ENCODE assay signal across 13 cellular contexts in the genomic region with DNA sequence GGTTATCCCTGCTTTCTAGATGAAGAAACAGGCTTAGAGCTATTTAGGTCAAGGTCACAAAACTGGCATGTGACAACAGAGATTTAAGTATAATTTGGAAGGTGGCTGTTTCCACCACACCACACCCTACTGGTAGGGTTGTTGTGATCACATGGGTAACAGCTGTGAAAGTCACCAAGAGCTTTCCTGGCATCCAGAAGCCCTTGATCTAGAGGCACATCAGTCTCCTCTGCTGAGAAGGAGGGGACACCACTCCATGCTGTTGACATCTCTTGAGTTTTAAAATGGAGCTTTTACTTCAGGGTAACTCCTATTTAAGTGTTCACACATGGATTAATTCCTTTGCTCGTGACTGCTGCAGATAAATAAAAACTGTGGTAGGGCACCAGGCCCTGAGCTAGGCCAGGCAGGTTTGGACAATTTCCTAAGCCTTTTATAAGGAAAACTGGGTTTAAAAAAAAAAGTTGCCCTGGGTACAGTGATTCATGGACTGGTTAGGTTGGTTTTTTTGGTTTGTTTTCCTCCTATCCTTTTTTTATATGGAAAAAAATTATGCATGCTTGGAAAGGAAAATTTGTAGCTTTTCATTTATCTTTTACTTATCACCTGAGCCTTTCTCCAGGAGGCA. TPM values are rescaled to one million over a fixed set of nuclear protein-coding genes. Genes with fewer than 3 reads are reported as not detected.
DNase-seq lines count a peak whose midpoint lies in the region; ATAC-seq and TF ChIP-seq lines count a peak whose summit lies in the region.
"Had no signal": no experiment of that assay in that cellular context is flagged by ENCODE, and none has a peak within 500 bp of the region (broad histone marks: within the 10 kb centered on the region; RNA-seq: fewer than 3 reads in every experiment).

No MANE protein-coding gene starts in this region.

- peaks cover 0 to 8% of the 10 kb centered on the region in 2 donors for H3K4me1 ChIP-seq in breast epithelium
- peaks cover 37% of the 10 kb centered on the region for H3K4me1 ChIP-seq in thymus (ENCODE audit: control insufficient read depth, insufficient read depth, low read length)

- peak overlapping the region; percentile 79 to 80 for H3K27ac ChIP-seq in breast epithelium
- peak overlapping the region; percentile 46 for H3K27ac ChIP-seq in thymus (ENCODE audit: low read depth)

- H3K36me3 ChIP-seq in breast epithelium (no peaks in the 10 kb centered on the region), thymus (ENCODE audit: control insufficient read depth, insufficient read depth) (no peaks in the 10 kb centered on the region)

- H3K9me3 ChIP-seq in breast epithelium (no peaks in the 10 kb centered on the region), thymus (ENCODE audit: control insufficient read depth) (no peaks in the 10 kb centered on the region)

- intact Hi-C loops in breast epithelium (cut with DNase I; ENCODE audit: low total_unique reads) = no loop called here

- H3K27me3 ChIP-seq in breast epithelium = no peaks in the 10 kb centered on the region
- no peaks in the 10 kb centered on the region for H3K27me3 ChIP-seq in thymus (ENCODE audit: control insufficient read depth, insufficient read depth)

- no peaks in the 10 kb centered on the region for H3K9me3 Mint-ChIP-seq in activated CD8-positive, alpha-beta memory T cell treated with anti-CD3 and anti-CD28 coated beads, Interleukin-2, amount 10 ng/mL, durations not matched to agents 7 days and 5 days (ENCODE audit: low read depth)

- no peaks in the 10 kb centered on the region for H3K27me3 Mint-ChIP-seq in activated CD8-positive, alpha-beta memory T cell treated with anti-CD3 and anti-CD28 coated beads, Interleukin-2, amount 10 ng/mL, durations not matched to agents 7 days and 5 days

- CTCF ChIA-PET in activated CD8-positive, alpha-beta memory T cell treated with anti-CD3 and anti-CD28 coated beads, Interleukin-2, amount 10 ng/mL, durations not matched to agents 7 days and 5 days (lab: Charles Lee) = interaction anchor here (1.6 kb wide), 1 partner anchor 9 kb away, joined by 3 read pairs; no protein-coding TSS in a partner anchor

- peak overlapping the region in 1 of 3 donors; percentile 26 for H3K4me3 ChIP-seq in breast epithelium
- no peak overlapping the region for H3K4me3 ChIP-seq in thymus (ENCODE audit: low read length)

- in situ Hi-C loops in G401 (cut with HindIII; ENCODE audit: low sequenced_read_pairs) = no loop called here

- H3K4me1 Mint-ChIP-seq in activated CD8-positive, alpha-beta memory T cell treated with anti-CD3 and anti-CD28 coated beads, Interleukin-2, amount 10 ng/mL, durations not matched to agents 7 days and 5 days = peaks cover 63% of the 10 kb centered on the region

- peaks cover 10% of the 10 kb centered on the region for H3K36me3 Mint-ChIP-seq in activated CD8-positive, alpha-beta memory T cell treated with anti-CD3 and anti-CD28 coated beads, Interleukin-2, amount 10 ng/mL, durations not matched to agents 7 days and 5 days

- TF ChIP-seq POLR2A in breast epithelium (IDR thresholded peaks at IDR 0.05) = no peak

- no peak for TF ChIP-seq CTCF in breast epithelium (IDR thresholded peaks at IDR 0.05)

- DNase-seq in activated CD8-positive, alpha-beta memory T cell treated with anti-CD3 and anti-CD28 coated beads for 24 hours = peak; percentile 21
- no peak for DNase-seq in activated CD8-positive, alpha-beta memory T cell treated with anti-CD3 and anti-CD28 coated beads, Interleukin-2, amount 10 ng/mL, durations not matched to agents 7 days and 5 days
- no peak for DNase-seq in breast epithelium (ENCODE audit: low spot score in 2 of 2)
- no peak for DNase-seq in left lobe of liver (ENCODE audit: low spot score)
- DNase-seq in central memory CD4-positive, alpha-beta T cell = no peak
- DNase-seq in G401 (ENCODE audit: low spot score) = no peak
- DNase-seq in SKM-1 treated with dmso at 0.1 percent for 144 hours (lab: John Stamatoyannopoulos, UW; ENCODE audit: unreplicated experiment) = no peak
- DNase-seq: activated CD8-positive, alpha-beta memory T cell treated with anti-CD3 and anti-CD28 coated beads, Interleukin-2, amount 50 U/mL, for 48 hours; anterior cingulate cortex; NCI-H1092; NCI-H446 treated with DMSO at 0.1 percent for 48 hours had no signal

- ATAC-seq in activated CD8-positive, alpha-beta memory T cell treated with anti-CD3 and anti-CD28 coated beads, Interleukin-2, amount 10 ng/mL, durations not matched to agents 7 days and 5 days = no peak
- peak; percentile 41 for ATAC-seq in left lobe of liver
- ATAC-seq: WTC11 had no signal

- no peak overlapping the region for H3K4me3 Mint-ChIP-seq in activated CD8-positive, alpha-beta memory T cell treated with anti-CD3 and anti-CD28 coated beads, Interleukin-2, amount 10 ng/mL, durations not matched to agents 7 days and 5 days
- H3K4me3 Mint-ChIP-seq: WTC11 had no signal

- 89% methylated on average over 1 of the region's 1 CpG for WGBS in thymus

- H3K27ac Mint-ChIP-seq in activated CD8-positive, alpha-beta memory T cell treated with anti-CD3 and anti-CD28 coated beads, Interleukin-2, amount 10 ng/mL, durations not matched to agents 7 days and 5 days = no peak overlapping the region
- H3K27ac Mint-ChIP-seq: WTC11 had no signal

RNA-seq across cellular contexts. Expression of a gene that starts 7.5 kb away (rescaled TPM):
- total RNA-seq in activated CD8-positive, alpha-beta memory T cell treated with anti-CD3 and anti-CD28 coated beads, Interleukin-2, amount 10 ng/mL, durations not matched to agents 7 days and 5 days = 10 to 100 TPM; 51.3 to 66.1 TPM
- total RNA-seq in breast epithelium = 10 to 100 TPM; 39.0 to 54.9 (median 43.0) TPM
- total RNA-seq in left lobe of liver = 14.6 TPM
- polyA plus RNA-seq in thymus = 39.2 TPM
- total RNA-seq in G401 (2014; rRNA removed; shearing (Covaris generic)) = 66.9 and 78.1 TPM in 2 replicates

RNA-seq across cellular contexts. Expression of a gene that starts 7.6 kb away (rescaled TPM):
- total RNA-seq in activated CD8-positive, alpha-beta memory T cell treated with anti-CD3 and anti-CD28 coated beads, Interleukin-2, amount 10 ng/mL, durations not matched to agents 7 days and 5 days = 10 to 100 TPM; 54.0 to 54.9 TPM
- total RNA-seq in breast epithelium (100 to 1,000 TPM in 1 of 3 donors, 10 to 100 TPM in 2; 69.5 to 120 (median 71.9) TPM), left lobe of liver (36.6 TPM)
- polyA plus RNA-seq in thymus = 24.3 TPM
- total RNA-seq in G401 (2014; rRNA removed; shearing (Covaris generic)) = 93.2 and 98.2 TPM in 2 replicates

RNA-seq across cellular contexts. Expression of a gene that starts 42.6 kb away (rescaled TPM):
- not detected for total RNA-seq in activated CD8-positive, alpha-beta memory T cell treated with anti-CD3 and anti-CD28 coated beads, Interleukin-2, amount 10 ng/mL, durations not matched to agents 7 days and 5 days
- total RNA-seq in breast epithelium (100 to 1,000 TPM in 1 of 3 donors, 10 to 100 TPM in 2; 18.3 to 479 (median 55.7) TPM), left lobe of liver (25.5 TPM)
- polyA plus RNA-seq in thymus = 35.9 TPM
- not detected in 2 replicates for total RNA-seq in G401 (2014; rRNA removed; shearing (Covaris generic))

Comparison
In these comparisons a context has a peak if more than half of its experiments do, and no peak if none do; other contexts are left out.
1. RNA of a gene that starts 42.6 kb away (total RNA-seq): 18.3 to 479 TPM in breast epithelium and 25.5 TPM in left lobe of liver (single experiment); not detected in activated CD8-positive, alpha-beta memory T cell treated with anti-CD3 and anti-CD28 coated beads, Interleukin-2, amount 10 ng/mL, durations not matched to agents 7 days and 5 days and not detected in G401; every median in the first group is over 10 times any median in the second.